Comparison of ENCODE assay signal across 14 cellular contexts in genomic region chr17:36980281-36980761, GRCh38. TPM values are rescaled to one million over a fixed set of nuclear protein-coding genes. Genes with fewer than 3 reads are reported as not detected.
A peak's percentile ranks its signal among the peaks of the same experiment; 100 is the strongest.
DNase-seq lines count a peak whose midpoint lies in the region; ATAC-seq and TF ChIP-seq lines count a peak whose summit lies in the region.
"Had no signal": no experiment of that assay in that cellular context is flagged by ENCODE, and none has a peak within 500 bp of the region (broad histone marks: within the 10 kb centered on the region; RNA-seq: fewer than 3 reads in every experiment).

No MANE protein-coding gene starts in this region.

- no peak overlapping the region for H4K91ac ChIP-seq in mesenchymal stem cell (ENCODE audit: low read length)

- no peak overlapping the region for H3K18ac ChIP-seq in mesenchymal stem cell (ENCODE audit: low read depth in 1 of 2, low read length in 2 of 2)

- no peak overlapping the region for H2BK120ac ChIP-seq in mesenchymal stem cell (ENCODE audit: low read depth, low read length)

- H3K36me3 ChIP-seq in MG63, result peaks cover 20% of the 10 kb centered on the region
- no peaks in the 10 kb centered on the region for H3K36me3 ChIP-seq in brain microvascular endothelial cell (replicated peaks)
- peaks cover 6 to 7% of the 10 kb centered on the region in 2 experiments for H3K36me3 ChIP-seq in mesenchymal stem cell (ENCODE audit: control insufficient read depth in 1 of 2, insufficient read depth in 2 of 2, low read depth in 1 of 2, low read length in 2 of 2)
- no peaks in the 10 kb centered on the region for H3K36me3 ChIP-seq in psoas muscle (ENCODE audit: insufficient read depth in 1 of 2, low read depth in 1 of 2)
- H3K36me3 ChIP-seq in vagina, result no peaks in the 10 kb centered on the region
- H3K36me3 ChIP-seq: ovary had no signal

- WGBS in mesenchymal stem cell, result 29% methylated on average over 2 of the region's 2 CpGs
- 23 to 31% (median 28%) methylated on average over 2 of the region's 2 CpGs for WGBS in psoas muscle, 3 donors

- H3K27me3 ChIP-seq in MG63 (no peaks in the 10 kb centered on the region), brain microvascular endothelial cell (replicated peaks) (no peaks in the 10 kb centered on the region), mesenchymal stem cell (ENCODE audit: control insufficient read depth in 1 of 2, insufficient read depth in 1 of 2, low read length in 2 of 2) (no peaks in the 10 kb centered on the region), psoas muscle (ENCODE audit: insufficient read depth in 3 of 3, low read length in 2 of 3) (no peaks in the 10 kb centered on the region), vagina (no peaks in the 10 kb centered on the region)
- H3K27me3 ChIP-seq: BLaER1, ovary had no signal

- H2AFZ ChIP-seq in mesenchymal stem cell (ENCODE audit: low read depth, low read length), result no peak overlapping the region

- H2BK12ac ChIP-seq in mesenchymal stem cell (ENCODE audit: low read length in 2 of 2), result no peak overlapping the region

- DNase-seq in D341Med (ENCODE audit: low spot score) (peak; percentile 39), MG63 (peak; percentile 10), brain microvascular endothelial cell (peak; percentile 5), mesenchymal stem cell (peak; percentile 45), erythroblast (lab: John Stamatoyannopoulos, UW) (no peak), psoas muscle (no peak), vagina (ENCODE audit: extremely low spot score in 2 of 2) (no peak)
- DNase-seq: activated CD4-positive, alpha-beta T cell treated with anti-CD3 and anti-CD28 coated beads, Interleukin-2, amount 50 U/mL, for 1 hour; left colon; NCI-H1092; ovary had no signal

- in situ Hi-C loops in brain microvascular endothelial cell (cut with HindIII; ENCODE audit: low pct_ligation_motif_present, low sequenced_read_pairs), result no loop called here

- H3K23ac ChIP-seq in mesenchymal stem cell (ENCODE audit: low read length in 2 of 2), result no peak overlapping the region

- H3K4me3 ChIP-seq in MG63, result no peak overlapping the region
- no peak overlapping the region for H3K4me3 ChIP-seq in brain microvascular endothelial cell (ENCODE audit: low read depth, low read length)
- no peak overlapping the region for H3K4me3 ChIP-seq in mesenchymal stem cell (ENCODE audit: insufficient read depth in 1 of 2, low read depth in 1 of 2, low read length in 2 of 2)
- no peak overlapping the region for H3K4me3 ChIP-seq in psoas muscle
- no peak overlapping the region for H3K4me3 ChIP-seq in vagina
- H3K4me3 ChIP-seq: BLaER1, ovary had no signal

- H3K4ac ChIP-seq in mesenchymal stem cell (ENCODE audit: low read depth in 1 of 2, low read length in 2 of 2), result no peak overlapping the region

- TF ChIP-seq POLR2A in erythroblast (IDR thresholded peaks at IDR 0.05; ENCODE audit: low read length) (no peak), vagina (IDR thresholded peaks at IDR 0.05) (no peak)

- H3K9ac ChIP-seq in mesenchymal stem cell (ENCODE audit: low read length), result peak overlapping the region; percentile 31
- H3K9ac ChIP-seq: BLaER1 had no signal

- intact Hi-C loops in psoas muscle (cut with DNase I), result no loop called here
- intact Hi-C loops in vagina (cut with DNase I), result no loop called here

- H3K9me3 ChIP-seq in MG63 (no peaks in the 10 kb centered on the region), mesenchymal stem cell (ENCODE audit: control insufficient read depth, low read length) (no peaks in the 10 kb centered on the region), psoas muscle (no peaks in the 10 kb centered on the region), vagina (no peaks in the 10 kb centered on the region)
- H3K9me3 ChIP-seq: BLaER1, ovary had no signal

- no peak overlapping the region for H2BK15ac ChIP-seq in mesenchymal stem cell (ENCODE audit: low read depth, poor library complexity, severe bottlenecking)

- no peak overlapping the region for H2AK5ac ChIP-seq in mesenchymal stem cell (ENCODE audit: low read length, severe bottlenecking)

- H2BK5ac ChIP-seq in mesenchymal stem cell (ENCODE audit: low read depth, low read length, poor library complexity, severe bottlenecking), result no peak overlapping the region

- H3K79me1 ChIP-seq in mesenchymal stem cell (replicated peaks; ENCODE audit: low read length, poor library complexity, severe bottlenecking), result peaks cover 23% of the 10 kb centered on the region

- TF ChIP-seq CTCF in brain microvascular endothelial cell (IDR thresholded peaks at IDR 0.05; ENCODE audit: low read depth, low read length, missing control alignments) (no peak), psoas muscle (IDR thresholded peaks at IDR 0.05) (no peak), vagina (IDR thresholded peaks at IDR 0.05) (no peak)

- H4K8ac ChIP-seq in mesenchymal stem cell (ENCODE audit: low read length), result no peak overlapping the region

- H3K14ac ChIP-seq in mesenchymal stem cell (ENCODE audit: low read length in 2 of 2), result no peak overlapping the region

- ATAC-seq in psoas muscle (no peak), HG03342 (IDR thresholded peaks at IDR 0.05; ENCODE audit: unreplicated experiment) (no peak)
- ATAC-seq: left colon; stimulated activated memory B cell treated with anti-CD40 and anti-IgM and Interleukin-4, amounts not matched to agents 10 μg/mL and 1 μg/mL and 100 μg/mL, for 72 hours had no signal

- H3K4me2 ChIP-seq in mesenchymal stem cell (ENCODE audit: low read length, poor library complexity, severe bottlenecking), result no peak overlapping the region
- H3K4me2 ChIP-seq: BLaER1 had no signal

- H3K27ac ChIP-seq in brain microvascular endothelial cell, result no peak overlapping the region
- H3K27ac ChIP-seq in mesenchymal stem cell (ENCODE audit: low read length, poor library complexity, severe bottlenecking), result no peak overlapping the region
- no peak overlapping the region for H3K27ac ChIP-seq in psoas muscle
- H3K27ac ChIP-seq in vagina, result no peak overlapping the region
- H3K27ac ChIP-seq: BLaER1, ovary had no signal

- H3K4me1 ChIP-seq in mesenchymal stem cell (ENCODE audit: control insufficient read depth, insufficient read depth, low read depth, low read length) (no peaks in the 10 kb centered on the region), psoas muscle (peaks cover 6% of the 10 kb centered on the region), vagina (peaks cover 22% of the 10 kb centered on the region)
- H3K4me1 ChIP-seq: BLaER1 had no signal

RNA-seq across cellular contexts. Expression of gene AATF, which starts 31.6 kb away (rescaled TPM):
- 68.3 and 127 TPM in 2 replicates for total RNA-seq in MG63 (2014; rRNA removed; shearing (Covaris generic); ENCODE audit: low replicate concordance)
- 57.8 TPM for polyA plus RNA-seq in mesenchymal stem cell (2013, experiment 1 of 2)
- polyA plus RNA-seq in mesenchymal stem cell (2013, experiment 2 of 2), result 57.0 TPM
- total RNA-seq in psoas muscle (10 to 100 TPM; 23.5 to 40.6 (median 36.6) TPM), vagina (21.1 TPM)
- 10 to 100 TPM; 41.4 to 54.8 (median 52.8) TPM for polyA plus RNA-seq in psoas muscle

RNA-seq across cellular contexts. Expression of gene LHX1, which starts 43.0 kb away (rescaled TPM):
- not detected in 2 replicates for total RNA-seq in MG63 (2014; rRNA removed; shearing (Covaris generic); ENCODE audit: low replicate concordance)
- polyA plus RNA-seq in mesenchymal stem cell (2013, experiment 1 of 2), result not detected
- polyA plus RNA-seq in mesenchymal stem cell (2013, experiment 2 of 2), result not detected
- total RNA-seq in psoas muscle (not detected), vagina (not detected)
- not detected for polyA plus RNA-seq in psoas muscle
- total RNA-seq: left colon had no signal

Comparison
In these comparisons a context has a peak if more than half of its experiments do, and no peak if none do; other contexts are left out.
1. DNase-seq: peak in D341Med (single experiment), MG63 (single experiment), brain microvascular endothelial cell (single experiment) and mesenchymal stem cell (single experiment); none in erythroblast (0 of 2), psoas muscle (0 of 2) and vagina (0 of 2).